Comparison of ENCODE assay signal across 12 cellular contexts in the genomic region with DNA sequence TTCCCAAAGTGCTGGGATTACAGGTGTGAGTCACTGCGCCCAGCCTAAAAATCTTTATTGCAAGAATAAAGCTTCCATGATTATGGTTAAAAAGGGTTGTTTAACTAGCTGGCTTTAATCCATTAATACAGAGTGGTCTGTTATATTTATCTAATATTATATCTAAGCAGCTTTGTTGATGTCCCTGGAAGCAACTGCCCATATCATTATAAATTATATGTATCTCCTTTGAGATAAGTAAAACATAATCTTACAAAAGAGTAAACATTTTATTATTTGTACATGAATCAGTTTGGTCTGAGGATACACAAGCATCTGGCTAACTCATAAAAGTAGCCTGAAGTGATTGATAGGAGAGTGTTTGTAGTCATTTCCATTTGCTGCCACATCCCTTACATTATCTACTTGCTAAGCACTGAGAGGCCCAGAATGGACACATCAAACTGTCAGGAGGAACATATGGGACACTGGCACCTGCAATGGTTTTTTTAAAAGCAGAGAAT. TPM values are rescaled to one million over a fixed set of nuclear protein-coding genes. Genes with fewer than 3 reads are reported as not detected.
DNase-seq lines count a peak whose midpoint lies in the region; ATAC-seq and TF ChIP-seq lines count a peak whose summit lies in the region.
"Had no signal": no experiment of that assay in that cellular context is flagged by ENCODE, and none has a peak within 500 bp of the region (broad histone marks: within the 10 kb centered on the region; RNA-seq: fewer than 3 reads in every experiment).

No MANE protein-coding gene starts in this region.

- intact Hi-C loops in CD4-positive, alpha-beta memory T cell (cut with micrococcal nuclease), result no loop called here
- intact Hi-C loops in esophagus muscularis mucosa (cut with DNase I) (loop anchor here (5.0 kb wide), 1 partner anchor 44 kb away; no protein-coding TSS in a partner anchor), gastrocnemius medialis (cut with DNase I; ENCODE audit: low total_unique reads) (no loop called here)

- H3K27ac Mint-ChIP-seq in CD4-positive, alpha-beta memory T cell, result peak overlapping the region in 4 of 7 donors; percentile 36 to 78 (median 44)
- peak overlapping the region in 1 of 2 donors; percentile 72 for H3K27ac Mint-ChIP-seq in effector memory CD8-positive, alpha-beta T cell

- H3K9ac ChIP-seq in Karpas-422 (ENCODE audit: low read length), result 0 out of 2 replicates have a peak overlapping the region, but pooled peaks have one; percentile 5

- peaks cover 0 to 16% (median 10%) of the 10 kb centered on the region in 4 donors for H3K4me1 Mint-ChIP-seq in CD4-positive, alpha-beta memory T cell
- H3K4me1 Mint-ChIP-seq in effector memory CD8-positive, alpha-beta T cell (ENCODE audit: low read depth in 2 of 2), result peaks cover 2 to 6% of the 10 kb centered on the region in 2 donors

- no peak overlapping the region for H3K4me3 ChIP-seq in CD4-positive, alpha-beta memory T cell (ENCODE audit: low read length in 2 of 2)
- H3K4me3 ChIP-seq in Karpas-422 (ENCODE audit: low read length) (no peak overlapping the region), esophagus muscularis mucosa (no peak overlapping the region), gastrocnemius medialis (no peak overlapping the region)

- no peaks in the 10 kb centered on the region for H3K9me3 Mint-ChIP-seq in CD4-positive, alpha-beta memory T cell
- no peaks in the 10 kb centered on the region for H3K9me3 Mint-ChIP-seq in effector memory CD8-positive, alpha-beta T cell

- no peak overlapping the region for H2AFZ ChIP-seq in Karpas-422 (ENCODE audit: low read length)

- H3K9me3 ChIP-seq in CD4-positive, alpha-beta memory T cell (ENCODE audit: control insufficient read depth in 1 of 2, low read length in 2 of 2), result no peaks in the 10 kb centered on the region
- no peaks in the 10 kb centered on the region for H3K9me3 ChIP-seq in Karpas-422 (ENCODE audit: low read length)
- no peaks in the 10 kb centered on the region for H3K9me3 ChIP-seq in esophagus muscularis mucosa
- no peaks in the 10 kb centered on the region for H3K9me3 ChIP-seq in gastrocnemius medialis

- H3K27me3 Mint-ChIP-seq in CD4-positive, alpha-beta memory T cell, result no peaks in the 10 kb centered on the region
- no peaks in the 10 kb centered on the region for H3K27me3 Mint-ChIP-seq in effector memory CD8-positive, alpha-beta T cell

- H4K20me1 ChIP-seq in Karpas-422 (ENCODE audit: insufficient read depth, low read depth, low read length), result no peaks in the 10 kb centered on the region

- no peaks in the 10 kb centered on the region for H3K27me3 ChIP-seq in CD4-positive, alpha-beta memory T cell (ENCODE audit: insufficient read depth, low read length)
- H3K27me3 ChIP-seq in Karpas-422 (ENCODE audit: low read length) (no peaks in the 10 kb centered on the region), esophagus muscularis mucosa (no peaks in the 10 kb centered on the region), gastrocnemius medialis (no peaks in the 10 kb centered on the region), foreskin keratinocyte (no peaks in the 10 kb centered on the region)

- TF ChIP-seq CTCF in esophagus muscularis mucosa (IDR thresholded peaks at IDR 0.05) (no peak), gastrocnemius medialis (IDR thresholded peaks at IDR 0.05 in 4 of 5, conservative IDR thresholded peaks at IDR 0.05 in 1 of 5) (no peak), foreskin keratinocyte (conservative IDR thresholded peaks at IDR 0.05) (no peak)

- no peaks in the 10 kb centered on the region for H3K9me2 ChIP-seq in Karpas-422 (replicated peaks; ENCODE audit: insufficient read depth, low read length)

- H3K36me3 ChIP-seq in CD4-positive, alpha-beta memory T cell (ENCODE audit: insufficient read depth, low read length), result peaks cover 24% of the 10 kb centered on the region
- H3K36me3 ChIP-seq in Karpas-422 (ENCODE audit: insufficient read depth, low read length) (peaks cover 27% of the 10 kb centered on the region), esophagus muscularis mucosa (peaks cover 5 to 27% (median 18%) of the 10 kb centered on the region in 4 donors), gastrocnemius medialis (peaks cover 0 to 14% of the 10 kb centered on the region in 2 donors)

- no peak overlapping the region for H3K27ac ChIP-seq in CD4-positive, alpha-beta memory T cell (ENCODE audit: low read depth, low read length)
- H3K27ac ChIP-seq in Karpas-422 (ENCODE audit: low read length) (no peak overlapping the region), esophagus muscularis mucosa (replicated peaks in 1 of 4) (peak overlapping the region; percentile 80 to 87 (median 83)), gastrocnemius medialis (peak overlapping the region; percentile 70 to 81 (median 77)), foreskin keratinocyte (no peak overlapping the region)

- H3K79me2 ChIP-seq in Karpas-422 (ENCODE audit: low read length), result peaks cover 18% of the 10 kb centered on the region; the same call in 1 of the 2 replicates

- ATAC-seq in gastrocnemius medialis, result no peak
- ATAC-seq in effector memory CD8-positive, alpha-beta T cell (replicated peaks), result no peak
- ATAC-seq in foreskin keratinocyte, result no peak

- H3K36me3 Mint-ChIP-seq in CD4-positive, alpha-beta memory T cell, result peaks cover 43 to 48% of the 10 kb centered on the region in 2 donors
- peaks cover 15% of the 10 kb centered on the region for H3K36me3 Mint-ChIP-seq in effector memory CD8-positive, alpha-beta T cell (ENCODE audit: insufficient read depth)

- TF ChIP-seq POLR2A in esophagus muscularis mucosa (IDR thresholded peaks at IDR 0.05; ENCODE audit: low read depth) (no peak), gastrocnemius medialis (IDR thresholded peaks at IDR 0.05) (no peak)

- CTCF ChIA-PET in CD4-positive, alpha-beta memory T cell (lab: Charles Lee; ENCODE audit: partially characterized antibody), result interaction anchor here (0.9 kb wide), 1 partner anchor 10 kb away, joined by 3 read pairs; no protein-coding TSS in a partner anchor

- DNase-seq in CD4-positive, alpha-beta memory T cell, result no peak
- DNase-seq in Karpas-422 (no peak), esophagus muscularis mucosa (ENCODE audit: extremely low spot score) (no peak), gastrocnemius medialis (no peak), pons (ENCODE audit: low spot score) (no peak), foreskin keratinocyte (no peak)
- no peak for DNase-seq in effector memory CD8-positive, alpha-beta T cell
- DNase-seq: activated CD4-positive, alpha-beta T cell treated with anti-CD3 and anti-CD28 coated beads, Interleukin-2, amount 50 U/mL, for 48 hours; EL; H7; NCI-H1694 treated with DMSO at 0.1 percent for 48 hours; stimulated activated CD4-positive, alpha-beta T cell treated with anti-CD3 and anti-CD28 coated beads, Interleukin-4, amount 100 ng/mL, for 24 hours had no signal

- H3K4me3 Mint-ChIP-seq in CD4-positive, alpha-beta memory T cell, result no peak overlapping the region
- H3K4me3 Mint-ChIP-seq in effector memory CD8-positive, alpha-beta T cell, result no peak overlapping the region

- in situ Hi-C loops in gastrocnemius medialis (cut with MboI; ENCODE audit: low sequenced_read_pairs in 4 of 4), result no loop called here

- TF ChIP-seq EP300 in esophagus muscularis mucosa (IDR thresholded peaks at IDR 0.05), result no peak

- no peaks in the 10 kb centered on the region for H3K4me1 ChIP-seq in CD4-positive, alpha-beta memory T cell (ENCODE audit: insufficient read depth, low read length)
- peaks cover 4% of the 10 kb centered on the region for H3K4me1 ChIP-seq in Karpas-422 (ENCODE audit: low read length)
- peaks cover 36 to 76% (median 66%) of the 10 kb centered on the region in 4 donors for H3K4me1 ChIP-seq in esophagus muscularis mucosa
- peaks cover 41 to 56% of the 10 kb centered on the region in 2 donors for H3K4me1 ChIP-seq in gastrocnemius medialis
- peaks cover 12% of the 10 kb centered on the region for H3K4me1 ChIP-seq in foreskin keratinocyte

- POLR2A ChIA-PET in CD4-positive, alpha-beta memory T cell (lab: Charles Lee; ENCODE audit: partially characterized antibody), result no interaction called here

- H3K4me2 ChIP-seq in Karpas-422 (ENCODE audit: low read depth, low read length, poor library complexity, severe bottlenecking), result no peak overlapping the region

- WGBS in esophagus muscularis mucosa, result 96% methylated on average over 1 of the region's 1 CpG

RNA-seq across cellular contexts. Expression of gene TRAF3IP2, which starts 46.9 kb away (rescaled TPM):
- total RNA-seq in CD4-positive, alpha-beta memory T cell, result 10 to 100 TPM; 18.2 to 19.7 TPM
- polyA plus RNA-seq in CD4-positive, alpha-beta memory T cell, result 10 to 100 TPM; 15.6 to 17.8 TPM
- total RNA-seq in Karpas-422 (2014; rRNA removed; shearing (Covaris generic); ENCODE audit: low replicate concordance), result 51.2 and 55.5 TPM in 2 replicates
- 10 to 100 TPM; 16.6 to 37.1 (median 32.4) TPM for total RNA-seq in esophagus muscularis mucosa
- total RNA-seq in gastrocnemius medialis, result 10 to 100 TPM; 11.0 to 31.1 (median 17.3) TPM
- 85.1 and 98.9 TPM in 2 replicates for total RNA-seq in foreskin keratinocyte
- 73.2 and 77.9 TPM in 2 replicates for polyA plus RNA-seq in foreskin keratinocyte

Comparison
In these comparisons a context has a peak if more than half of its experiments do, and no peak if none do; other contexts are left out.
1. H3K27ac ChIP-seq: peak in esophagus muscularis mucosa (4 of 4) and gastrocnemius medialis (4 of 4); none in CD4-positive, alpha-beta memory T cell (single experiment), Karpas-422 (single experiment) and foreskin keratinocyte (single experiment).